In genomic region chr4:102420563-102421221, GRCh38 we compare ENCODE assay signal across 10 cellular contexts.
A peak's percentile ranks its signal among the peaks of the same experiment; 100 is the strongest.
DNase-seq lines count a peak whose midpoint lies in the region; TF ChIP-seq lines count a peak whose summit lies in the region.
"Had no signal": no experiment of that assay in that cellular context is flagged by ENCODE, and none has a peak within 500 bp of the region (broad histone marks: within the 10 kb centered on the region; RNA-seq: fewer than 3 reads in every experiment).

No MANE protein-coding gene starts in this region.

- H3K27me3 ChIP-seq in breast epithelium, result no peaks in the 10 kb centered on the region
- H3K27me3 ChIP-seq in osteoblast (ENCODE audit: insufficient read depth, low read length), result no peaks in the 10 kb centered on the region

- intact Hi-C loops in breast epithelium (cut with DNase I; ENCODE audit: low total_unique reads), result no loop called here

- H3K27ac ChIP-seq in breast epithelium (peak overlapping the region; percentile 62 to 68), osteoblast (ENCODE audit: low read depth, low read length) (no peak overlapping the region)

- in situ Hi-C loops in KBM-7 (cut with MboI; ENCODE audit: low pct_unique_long_range_greater_than_20kb, low sequenced_read_pairs), result no loop called here

- H3K4me2 ChIP-seq in osteoblast (ENCODE audit: insufficient read depth, low read length), result no peak overlapping the region

- TF ChIP-seq CTCF in breast epithelium (IDR thresholded peaks at IDR 0.05), result no peak
- peak; percentile 46 for TF ChIP-seq CTCF in osteoblast (IDR thresholded peaks at IDR 0.05; ENCODE audit: extremely low read depth, low read depth, low read length)

- H3K36me3 ChIP-seq in breast epithelium (no peaks in the 10 kb centered on the region), osteoblast (ENCODE audit: insufficient read depth, low read length) (no peaks in the 10 kb centered on the region)

- H3K79me2 ChIP-seq in osteoblast (ENCODE audit: insufficient read depth, low read length), result no peaks in the 10 kb centered on the region

- H3K9me3 ChIP-seq in breast epithelium (no peaks in the 10 kb centered on the region), osteoblast (ENCODE audit: low read depth, low read length) (no peaks in the 10 kb centered on the region)

- TF ChIP-seq POLR2A in breast epithelium (IDR thresholded peaks at IDR 0.05), result no peak

- DNase-seq in DMS 273 treated with DMSO at 0.1 percent for 48 hours (lab: John Stamatoyannopoulos, UW) (peak; percentile 35), KBM-7 (peak; percentile 40), breast epithelium (ENCODE audit: low spot score in 2 of 2) (no peak), osteoblast (ENCODE audit: insufficient read length, low spot score, missing footprints) (no peak), NCI-H345 treated with DMSO at 0.1 percent for 48 hours (lab: John Stamatoyannopoulos, UW; ENCODE audit: unreplicated experiment) (no peak), SW480 (ENCODE audit: low spot score) (no peak), NK-92 (lab: John Stamatoyannopoulos, UW; ENCODE audit: unreplicated experiment) (no peak)
- DNase-seq: foreskin melanocyte, GDM1, NCI-H1930 had no signal

- H4K20me1 ChIP-seq in osteoblast (ENCODE audit: insufficient read depth, low read length), result no peaks in the 10 kb centered on the region

- no peak overlapping the region for H2AFZ ChIP-seq in osteoblast (ENCODE audit: low read length)

- H3K4me1 ChIP-seq in breast epithelium, result no peaks in the 10 kb centered on the region
- no peaks in the 10 kb centered on the region for H3K4me1 ChIP-seq in osteoblast (ENCODE audit: insufficient read depth, low read length)

- no peak overlapping the region for H3K4me3 ChIP-seq in breast epithelium
- H3K4me3 ChIP-seq in osteoblast (ENCODE audit: insufficient read depth, low read length), result no peak overlapping the region

Comparison
In these comparisons a context has a peak if more than half of its experiments do, and no peak if none do; other contexts are left out.
1. DNase-seq: peak in DMS 273 treated with DMSO at 0.1 percent for 48 hours (single experiment) and KBM-7 (single experiment); none in breast epithelium (0 of 2), osteoblast (single experiment), NCI-H345 treated with DMSO at 0.1 percent for 48 hours (single experiment), SW480 (single experiment) and NK-92 (single experiment).